Comparison of ENCODE assay signal across 18 cellular contexts in the genomic region with DNA sequence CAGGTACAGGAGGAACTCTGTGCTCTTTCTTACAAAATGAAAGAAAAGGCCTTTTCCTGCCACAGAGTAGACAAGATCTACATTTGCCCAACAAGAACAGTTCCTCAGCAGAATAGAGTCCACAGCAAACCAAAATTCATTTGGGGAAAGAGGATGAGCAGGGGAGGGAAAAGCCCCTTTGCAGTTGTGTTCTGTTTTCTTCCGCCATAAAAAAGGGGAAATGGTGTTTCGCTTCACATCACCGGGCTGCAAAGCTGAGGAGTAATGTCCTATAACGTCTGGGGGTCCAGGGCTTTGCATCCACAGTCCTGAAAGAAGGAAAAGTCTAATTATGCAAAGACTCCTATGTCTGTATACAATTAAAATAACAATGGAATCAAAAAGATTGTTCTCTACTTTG. TPM values are rescaled to one million over a fixed set of nuclear protein-coding genes. Genes with fewer than 3 reads are reported as not detected.
A peak's percentile ranks its signal among the peaks of the same experiment; 100 is the strongest.
DNase-seq lines count a peak whose midpoint lies in the region; ATAC-seq, FAIRE-seq and TF ChIP-seq lines count a peak whose summit lies in the region.
"Had no signal": no experiment of that assay in that cellular context is flagged by ENCODE, and none has a peak within 500 bp of the region (broad histone marks: within the 10 kb centered on the region; RNA-seq: fewer than 3 reads in every experiment).

A gene with protein sequence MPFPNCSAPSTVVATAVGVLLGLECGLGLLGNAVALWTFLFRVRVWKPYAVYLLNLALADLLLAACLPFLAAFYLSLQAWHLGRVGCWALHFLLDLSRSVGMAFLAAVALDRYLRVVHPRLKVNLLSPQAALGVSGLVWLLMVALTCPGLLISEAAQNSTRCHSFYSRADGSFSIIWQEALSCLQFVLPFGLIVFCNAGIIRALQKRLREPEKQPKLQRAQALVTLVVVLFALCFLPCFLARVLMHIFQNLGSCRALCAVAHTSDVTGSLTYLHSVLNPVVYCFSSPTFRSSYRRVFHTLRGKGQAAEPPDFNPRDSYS (minus strand): TSS at position 114 of the 400 bp plus-strand sequence. CDS start 149 bp downstream, outside the sequence.

- CTCF ChIA-PET in activated B cell treated with CpG ODN at 0.5 μM for 24 hours (lab: Charles Lee) = no interaction called here
- CTCF ChIA-PET in activated naive CD4-positive, alpha-beta T cell treated with anti-CD3 and anti-CD28 coated beads for 36 hours (lab: Charles Lee) = no interaction called here
- CTCF ChIA-PET in CD8-positive, alpha-beta T cell (lab: Charles Lee) = no interaction called here

- H3K9me3 Mint-ChIP-seq in activated B cell treated with CpG ODN at 0.5 μM for 24 hours (no peaks in the 10 kb centered on the region), memory B cell (no peaks in the 10 kb centered on the region)
- H3K9me3 Mint-ChIP-seq in activated naive CD4-positive, alpha-beta T cell treated with anti-CD3 and anti-CD28 coated beads for 36 hours = no peaks in the 10 kb centered on the region
- H3K9me3 Mint-ChIP-seq in CD8-positive, alpha-beta T cell = no peaks in the 10 kb centered on the region
- H3K9me3 Mint-ChIP-seq: CD8-positive, alpha-beta memory T cell had no signal

- H3K4me3 ChIP-seq in CD8-positive, alpha-beta T cell (ENCODE audit: low read depth, low read length) = no peak within 1 kb of the TSS

- no peak for ATAC-seq in activated B cell treated with CpG ODN at 0.5 μM for 24 hours (ENCODE audit: low read depth)
- peak; percentile 27 for ATAC-seq in memory B cell (ENCODE audit: low read depth)
- ATAC-seq in GM19397 (IDR thresholded peaks at IDR 0.05; ENCODE audit: unreplicated experiment) = no peak
- ATAC-seq in CD8-positive, alpha-beta T cell = no peak
- ATAC-seq: HCT116 had no signal

- H3K4me3 Mint-ChIP-seq in activated B cell treated with CpG ODN at 0.5 μM for 24 hours = peak within 1 kb of the TSS; percentile 32
- no peak within 1 kb of the TSS for H3K4me3 Mint-ChIP-seq in memory B cell
- H3K4me3 Mint-ChIP-seq in activated naive CD4-positive, alpha-beta T cell treated with anti-CD3 and anti-CD28 coated beads for 36 hours = no peak within 1 kb of the TSS
- no peak within 1 kb of the TSS for H3K4me3 Mint-ChIP-seq in CD8-positive, alpha-beta T cell
- H3K4me3 Mint-ChIP-seq: CD8-positive, alpha-beta memory T cell had no signal

- no peaks in the 10 kb centered on the region for H3K4me1 ChIP-seq in CD8-positive, alpha-beta T cell (ENCODE audit: insufficient read depth, low read length)

- TF ChIP-seq CTCF in activated B cell treated with CpG ODN at 0.5 μM for 24 hours (IDR thresholded peaks at IDR 0.05) = no peak
- no peak for TF ChIP-seq CTCF in CD8-positive, alpha-beta T cell (IDR thresholded peaks at IDR 0.05)

- no peak within 1 kb of the TSS for H3K27ac ChIP-seq in CD8-positive, alpha-beta T cell (ENCODE audit: low read depth, low read length)

- intact Hi-C loops in activated B cell treated with CpG ODN at 0.5 μM for 24 hours (cut with micrococcal nuclease) = loop anchor here (10.0 kb wide), 1 partner anchor 813 kb away; a partner anchor contains a TSS
- intact Hi-C loops in activated naive CD4-positive, alpha-beta T cell treated with anti-CD3 and anti-CD28 coated beads for 36 hours (cut with micrococcal nuclease) = no loop called here
- intact Hi-C loops in CD8-positive, alpha-beta T cell (cut with DNase I, micrococcal nuclease) = no loop called here

- H3K4me1 Mint-ChIP-seq in activated B cell treated with CpG ODN at 0.5 μM for 24 hours (peaks cover 33% of the 10 kb centered on the region), memory B cell (peaks cover 19% of the 10 kb centered on the region)
- peaks cover 2% of the 10 kb centered on the region for H3K4me1 Mint-ChIP-seq in activated naive CD4-positive, alpha-beta T cell treated with anti-CD3 and anti-CD28 coated beads for 36 hours (ENCODE audit: low read depth)
- H3K4me1 Mint-ChIP-seq in CD8-positive, alpha-beta T cell (ENCODE audit: low read depth) = peaks cover 4% of the 10 kb centered on the region

- no peaks in the 10 kb centered on the region for H3K27me3 ChIP-seq in CD8-positive, alpha-beta T cell (ENCODE audit: insufficient read depth, low read length)

- peak; percentile 26 for DNase-seq in Ammon's horn (ENCODE audit: low spot score)
- DNase-seq in GM19239 (ENCODE audit: insufficient read length, low spot score) = no peak
- no peak for DNase-seq in activated B cell treated with CpG ODN at 0.5 μM for 24 hours
- no peak for DNase-seq in memory B cell (ENCODE audit: low spot score in 2 of 2)
- no peak for DNase-seq in activated naive CD4-positive, alpha-beta T cell treated with anti-CD3 and anti-CD28 coated beads for 36 hours
- no peak for DNase-seq in stimulated activated CD4-positive, alpha-beta T cell treated with anti-CD3 and anti-CD28 coated beads, Interleukin-1b, Interleukin-23, amount 100 ng/mL, for 48 hours
- DNase-seq in CD8-positive, alpha-beta T cell = no peak
- DNase-seq: CD8-positive, alpha-beta memory T cell; NCI-H1092 treated with DMSO at 0.1 percent for 48 hours; NCI-H187; NCI-H69; NK-92 treated with Interleukin-12 subunit alpha and Interleukin-12 subunit beta, amount 100 ng/mL, for 24 hours; SHP77 had no signal

- H3K36me3 Mint-ChIP-seq in activated B cell treated with CpG ODN at 0.5 μM for 24 hours (ENCODE audit: low read depth) (no peaks in the 10 kb centered on the region), memory B cell (no peaks in the 10 kb centered on the region)
- H3K36me3 Mint-ChIP-seq in activated naive CD4-positive, alpha-beta T cell treated with anti-CD3 and anti-CD28 coated beads for 36 hours (ENCODE audit: low read depth) = no peaks in the 10 kb centered on the region
- H3K36me3 Mint-ChIP-seq in CD8-positive, alpha-beta T cell = no peaks in the 10 kb centered on the region

- H3K9me3 ChIP-seq in CD8-positive, alpha-beta T cell (ENCODE audit: low read length) = no peaks in the 10 kb centered on the region

- peak; percentile 8 for FAIRE-seq in GM19239 (lab: Jason Lieb, UNC)
- FAIRE-seq: A204.1, HTR-8/SVneo, RCC 7860 had no signal

- H3K36me3 ChIP-seq in CD8-positive, alpha-beta T cell (ENCODE audit: insufficient read depth, low read length) = no peaks in the 10 kb centered on the region

- H3K27me3 Mint-ChIP-seq in activated B cell treated with CpG ODN at 0.5 μM for 24 hours (no peaks in the 10 kb centered on the region), memory B cell (no peaks in the 10 kb centered on the region)
- no peaks in the 10 kb centered on the region for H3K27me3 Mint-ChIP-seq in activated naive CD4-positive, alpha-beta T cell treated with anti-CD3 and anti-CD28 coated beads for 36 hours (ENCODE audit: low read depth)
- peaks cover 5% of the 10 kb centered on the region for H3K27me3 Mint-ChIP-seq in CD8-positive, alpha-beta T cell (ENCODE audit: low read depth)

- H3K27ac Mint-ChIP-seq in activated B cell treated with CpG ODN at 0.5 μM for 24 hours (peak within 1 kb of the TSS; percentile 59), memory B cell (no peak within 1 kb of the TSS)
- no peak within 1 kb of the TSS for H3K27ac Mint-ChIP-seq in activated naive CD4-positive, alpha-beta T cell treated with anti-CD3 and anti-CD28 coated beads for 36 hours
- no peak within 1 kb of the TSS for H3K27ac Mint-ChIP-seq in CD8-positive, alpha-beta T cell

- POLR2A ChIA-PET in activated B cell treated with CpG ODN at 0.5 μM for 24 hours (lab: Charles Lee) = no interaction called here
- POLR2A ChIA-PET in CD8-positive, alpha-beta T cell (lab: Charles Lee) = no interaction called here

RNA-seq across cellular contexts. Expression of the gene that starts here (rescaled TPM):
- total RNA-seq in activated B cell treated with CpG ODN at 0.5 μM for 24 hours = not detected in 2 replicates
- not detected for total RNA-seq in activated naive CD4-positive, alpha-beta T cell treated with anti-CD3 and anti-CD28 coated beads for 36 hours
- not detected for total RNA-seq in CD8-positive, alpha-beta T cell
- total RNA-seq: CD8-positive, alpha-beta memory T cell had no signal
